Comparison of ENCODE assay signal across 8 cellular contexts in genomic region chr3:24829011-24829581, GRCh38.
DNase-seq lines count a peak whose midpoint lies in the region; ATAC-seq and TF ChIP-seq lines count a peak whose summit lies in the region.

No MANE protein-coding gene starts in this region.

- H3K4me3 ChIP-seq in body of pancreas (peak overlapping the region in 1 of 2 donors; percentile 20), thyroid gland (replicated peaks in 1 of 3) (peak overlapping the region; percentile 7 to 38 (median 16))

- TF ChIP-seq CTCF in body of pancreas (IDR thresholded peaks at IDR 0.05) (no peak), thyroid gland (IDR thresholded peaks at IDR 0.05) (peak in 1 of 6 experiments; percentile 16)

- H3K4me1 ChIP-seq in body of pancreas (peaks cover 19% of the 10 kb centered on the region), thyroid gland (peaks cover 5 to 9% of the 10 kb centered on the region in 2 donors)

- H3K27ac ChIP-seq in body of pancreas (no peak overlapping the region), thyroid gland (no peak overlapping the region)

- H3K27ac Mint-ChIP-seq in activated naive CD4-positive, alpha-beta T cell treated with anti-CD3 and anti-CD28 coated beads, Interleukin-2, amount 10 ng/mL, durations not matched to agents 7 days and 5 days: no peak overlapping the region

- TF ChIP-seq POLR2A in body of pancreas (IDR thresholded peaks at IDR 0.05) (no peak), thyroid gland (IDR thresholded peaks at IDR 0.05) (no peak)

- no peaks in the 10 kb centered on the region for H3K4me1 Mint-ChIP-seq in activated naive CD4-positive, alpha-beta T cell treated with anti-CD3 and anti-CD28 coated beads, Interleukin-2, amount 10 ng/mL, durations not matched to agents 7 days and 5 days

- H3K27me3 Mint-ChIP-seq in activated naive CD4-positive, alpha-beta T cell treated with anti-CD3 and anti-CD28 coated beads, Interleukin-2, amount 10 ng/mL, durations not matched to agents 7 days and 5 days: peaks cover 26% of the 10 kb centered on the region

- CTCF ChIA-PET in activated naive CD4-positive, alpha-beta T cell treated with anti-CD3 and anti-CD28 coated beads, Interleukin-2, amount 10 ng/mL, durations not matched to agents 7 days and 5 days (lab: Charles Lee): no interaction called here

- H3K4me3 Mint-ChIP-seq in activated naive CD4-positive, alpha-beta T cell treated with anti-CD3 and anti-CD28 coated beads, Interleukin-2, amount 10 ng/mL, durations not matched to agents 7 days and 5 days: no peak overlapping the region

- H3K9me3 Mint-ChIP-seq in activated naive CD4-positive, alpha-beta T cell treated with anti-CD3 and anti-CD28 coated beads, Interleukin-2, amount 10 ng/mL, durations not matched to agents 7 days and 5 days: no peaks in the 10 kb centered on the region

- H3K36me3 Mint-ChIP-seq in activated naive CD4-positive, alpha-beta T cell treated with anti-CD3 and anti-CD28 coated beads, Interleukin-2, amount 10 ng/mL, durations not matched to agents 7 days and 5 days: no peaks in the 10 kb centered on the region

- H3K27me3 ChIP-seq in body of pancreas: no peaks in the 10 kb centered on the region
- no peaks in the 10 kb centered on the region for H3K27me3 ChIP-seq in thyroid gland

- no peaks in the 10 kb centered on the region for H3K9me3 ChIP-seq in body of pancreas
- H3K9me3 ChIP-seq in thyroid gland: no peaks in the 10 kb centered on the region

- DNase-seq in AG20443 (ENCODE audit: low spot score) (peak; percentile 75), body of pancreas (peak; percentile 43 to 73 (median 54)), left colon (peak in 1 of 2 donors; percentile 35), thyroid gland (peak; percentile 71 to 74), dedifferentiated amniotic fluid mesenchymal stem cell (ENCODE audit: extremely low spot score) (no peak)
- DNase-seq in activated naive CD4-positive, alpha-beta T cell treated with anti-CD3 and anti-CD28 coated beads, Interleukin-2, amount 10 ng/mL, durations not matched to agents 7 days and 5 days: no peak

- ATAC-seq in HG03432 (IDR thresholded peaks at IDR 0.05; ENCODE audit: unreplicated experiment) (peak; percentile 53), body of pancreas (peak; percentile 86), left colon (peak; percentile 93), GM21825 (IDR thresholded peaks at IDR 0.05; ENCODE audit: unreplicated experiment) (no peak)

- H3K36me3 ChIP-seq in body of pancreas (replicated peaks in 1 of 2; ENCODE audit: insufficient read depth in 1 of 2, low read depth in 2 of 2) (no peaks in the 10 kb centered on the region), thyroid gland (no peaks in the 10 kb centered on the region)

- 1 to 7% methylated on average over 28 to 45 of the region's 51 CpGs for WGBS in body of pancreas, 2 donors
- 5 to 15% methylated on average over 4 to 20 of the region's 51 CpGs for WGBS in thyroid gland, 2 donors

- intact Hi-C loops in body of pancreas (cut with DNase I): no loop called here
- intact Hi-C loops in left colon (cut with DNase I, micrococcal nuclease): no loop called here
- intact Hi-C loops in thyroid gland (cut with DNase I): no loop called here

Comparison
In these comparisons a context has a peak if more than half of its experiments do, and no peak if none do; other contexts are left out.
1. DNase-seq: peak in AG20443 (single experiment), body of pancreas (4 of 4) and thyroid gland (2 of 2); none in activated naive CD4-positive, alpha-beta T cell treated with anti-CD3 and anti-CD28 coated beads, Interleukin-2, amount 10 ng/mL, durations not matched to agents 7 days and 5 days (single experiment) and dedifferentiated amniotic fluid mesenchymal stem cell (single experiment).